Comparison of ENCODE assay signal across 1 cellular context in the genomic region with DNA sequence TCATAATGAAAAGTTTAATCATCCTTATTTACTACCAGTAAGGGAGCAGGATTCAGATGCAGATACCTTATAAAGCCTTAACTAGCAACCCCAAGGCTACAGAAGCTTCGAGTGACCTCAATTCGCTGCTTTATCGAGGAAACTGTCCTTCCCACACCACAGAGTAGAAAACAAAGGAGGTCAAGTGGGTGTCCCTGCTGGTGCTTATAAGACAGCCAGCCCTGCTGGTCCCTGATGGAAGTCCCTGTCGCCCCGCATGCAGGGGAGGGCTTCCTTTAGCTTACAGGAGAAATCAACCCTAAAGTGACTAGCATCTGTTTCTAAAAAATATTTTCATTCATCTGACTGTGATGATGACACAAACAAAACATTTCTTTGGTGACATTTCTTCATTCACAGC.
TF ChIP-seq lines count a peak whose summit lies in the region.

No MANE protein-coding gene starts in this region.

TF ChIP-seq in H1, 55 proteins besides CTCF, POLR2A, EP300 and RAD21:
- TF ChIP-seq ASH2L (IDR thresholded peaks at IDR 0.05; ENCODE audit: low read length) = no peak
- no peak for TF ChIP-seq CEBPB (IDR thresholded peaks at IDR 0.05; ENCODE audit: low read depth, low read length)
- TF ChIP-seq SIRT6 (IDR thresholded peaks at IDR 0.05; ENCODE audit: low read length) = no peak
- TF ChIP-seq CREB1 (IDR thresholded peaks at IDR 0.05) = no peak
- no peak for TF ChIP-seq NANOG (IDR thresholded peaks at IDR 0.05; ENCODE audit: insufficient read depth, low read depth, low read length, poor library complexity, severe bottlenecking)
- TF ChIP-seq RXRA (IDR thresholded peaks at IDR 0.05; ENCODE audit: insufficient read depth, low read depth, low read length) = no peak
- TF ChIP-seq CBX8 (IDR thresholded peaks at IDR 0.05; ENCODE audit: borderline replicate concordance, low read depth, low read length) = no peak
- TF ChIP-seq SP2 (IDR thresholded peaks at IDR 0.05; ENCODE audit: low read length) = no peak
- no peak for TF ChIP-seq BRCA1 (IDR thresholded peaks at IDR 0.05; ENCODE audit: low read depth, low read length)
- no peak for TF ChIP-seq CTBP2 (IDR thresholded peaks at IDR 0.05; ENCODE audit: borderline replicate concordance, insufficient read depth, insufficient read length, low read length)
- TF ChIP-seq SP4 (IDR thresholded peaks at IDR 0.05; ENCODE audit: low read length) = no peak
- no peak for TF ChIP-seq HDAC6 (IDR thresholded peaks at IDR 0.05; ENCODE audit: low read depth, low read length)
- TF ChIP-seq, protein P1, sequence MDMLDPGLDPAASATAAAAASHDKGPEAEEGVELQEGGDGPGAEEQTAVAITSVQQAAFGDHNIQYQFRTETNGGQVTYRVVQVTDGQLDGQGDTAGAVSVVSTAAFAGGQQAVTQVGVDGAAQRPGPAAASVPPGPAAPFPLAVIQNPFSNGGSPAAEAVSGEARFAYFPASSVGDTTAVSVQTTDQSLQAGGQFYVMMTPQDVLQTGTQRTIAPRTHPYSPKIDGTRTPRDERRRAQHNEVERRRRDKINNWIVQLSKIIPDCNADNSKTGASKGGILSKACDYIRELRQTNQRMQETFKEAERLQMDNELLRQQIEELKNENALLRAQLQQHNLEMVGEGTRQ (IDR thresholded peaks at IDR 0.05; ENCODE audit: low read length) = no peak
- TF ChIP-seq BACH1 (IDR thresholded peaks at IDR 0.05; ENCODE audit: low read length) = no peak
- TF ChIP-seq JUND (IDR thresholded peaks at IDR 0.05; ENCODE audit: low read length) = no peak
